ENCODE assay signal across 1 cellular context in genomic region chrX:103524747-103525146, GRCh38.
TF ChIP-seq lines count a peak whose summit lies in the region.

No MANE protein-coding gene starts in this region.

TF ChIP-seq in HEK293, 187 proteins besides CTCF, POLR2A, EP300 and RAD21 (continued from another document and continues in another):
- TF ChIP-seq AEBP2 (tag by site-specific recombination; IDR thresholded peaks at IDR 0.05; ENCODE audit: borderline replicate concordance) (0 out of 2 replicates have a peak, but pooled peaks have one; percentile 36), ZEB2 (tag by site-specific recombination; IDR thresholded peaks at IDR 0.05) (no peak), ZNF692 (tag by site-specific recombination; IDR thresholded peaks at IDR 0.05) (no peak), ZNF184 (tag by site-specific recombination; IDR thresholded peaks at IDR 0.05) (no peak), ZBTB1 (tag by site-specific recombination; IDR thresholded peaks at IDR 0.05) (no peak), ZNF664 (tag by site-specific recombination; IDR thresholded peaks at IDR 0.05) (peak; percentile 60; the same call in 1 of the 2 replicates), BCL11B (tag by site-specific recombination; IDR thresholded peaks at IDR 0.05; ENCODE audit: low read depth) (no peak), ZNF561 (tag by site-specific recombination; IDR thresholded peaks at IDR 0.05; ENCODE audit: borderline replicate concordance) (no peak), ZNF473 (tag by site-specific recombination; IDR thresholded peaks at IDR 0.05) (no peak), ZNF133 (tag by site-specific recombination; IDR thresholded peaks at IDR 0.05) (no peak), ZNF140 (tag by site-specific recombination; IDR thresholded peaks at IDR 0.05) (peak; percentile 78; the same call in 1 of the 2 replicates), PRDM10 (tag by site-specific recombination; IDR thresholded peaks at IDR 0.05) (no peak), ZNF571 (tag by site-specific recombination; IDR thresholded peaks at IDR 0.05) (no peak), ZNF747 (tag by site-specific recombination; IDR thresholded peaks at IDR 0.05) (no peak), ZNF18 (tag by site-specific recombination; IDR thresholded peaks at IDR 0.05) (no peak), ZFP69B (tag by site-specific recombination; IDR thresholded peaks at IDR 0.05) (no peak), ELK4 (IDR thresholded peaks at IDR 0.05; ENCODE audit: borderline replicate concordance, low read depth, low read length) (no peak), ZNF138 (tag by site-specific recombination; IDR thresholded peaks at IDR 0.05; ENCODE audit: borderline replicate concordance) (no peak), WT1 (tag by site-specific recombination; IDR thresholded peaks at IDR 0.05) (no peak), ZSCAN5A (tag by site-specific recombination; IDR thresholded peaks at IDR 0.05) (no peak), SETDB1 (IDR thresholded peaks at IDR 0.05; ENCODE audit: insufficient read length, low read length) (no peak), ZSCAN23 (tag by site-specific recombination; IDR thresholded peaks at IDR 0.05) (no peak), ZNF239 (tag by site-specific recombination; IDR thresholded peaks at IDR 0.05) (no peak), ZNF366 (tag by site-specific recombination; conservative IDR thresholded peaks at IDR 0.05) (no peak), ZNF555 (tag by site-specific recombination; conservative IDR thresholded peaks at IDR 0.05) (peak; percentile 92), ZNF707 (tag by site-specific recombination; IDR thresholded peaks at IDR 0.05) (no peak), ZNF311 (tag by site-specific recombination; IDR thresholded peaks at IDR 0.05; ENCODE audit: borderline replicate concordance) (no peak), ZNF362 (tag by site-specific recombination; IDR thresholded peaks at IDR 0.05) (no peak), ZNF433 (tag by site-specific recombination; IDR thresholded peaks at IDR 0.05; ENCODE audit: low read depth) (peak; percentile 82), SCRT1 (tag by site-specific recombination; IDR thresholded peaks at IDR 0.05; ENCODE audit: borderline replicate concordance) (no peak), ZNF624 (tag by site-specific recombination; IDR thresholded peaks at IDR 0.05) (no peak), HOXC10 (CRISPR knock-in tag; IDR thresholded peaks at IDR 0.05) (no peak), ZNF558 (tag by site-specific recombination; IDR thresholded peaks at IDR 0.05) (peak; percentile 52; the same call in 1 of the 2 replicates), ZNF274 (IDR thresholded peaks at IDR 0.05; ENCODE audit: low read length) (no peak), ZNF274 (tag by site-specific recombination; IDR thresholded peaks at IDR 0.05; ENCODE audit: borderline replicate concordance) (no peak), ZNF248 (tag by site-specific recombination; IDR thresholded peaks at IDR 0.05) (no peak), ZFP41 (tag by site-specific recombination; IDR thresholded peaks at IDR 0.05; ENCODE audit: borderline replicate concordance) (no peak), ZBTB8A (tag by site-specific recombination; IDR thresholded peaks at IDR 0.05) (peak; percentile 58; the same call in 1 of the 2 replicates), ZNF404 (tag by site-specific recombination; IDR thresholded peaks at IDR 0.05) (no peak), HIC1 (tag by site-specific recombination; IDR thresholded peaks at IDR 0.05) (no peak), ZNF792 (tag by site-specific recombination; IDR thresholded peaks at IDR 0.05) (no peak), ZNF785 (tag by site-specific recombination; IDR thresholded peaks at IDR 0.05) (no peak), TSHZ1 (tag by site-specific recombination; IDR thresholded peaks at IDR 0.05; ENCODE audit: borderline replicate concordance) (no peak; the same call in 1 of the 2 replicates), KLF1 (tag by site-specific recombination; IDR thresholded peaks at IDR 0.05) (no peak), KLF10 (tag by site-specific recombination; IDR thresholded peaks at IDR 0.05) (no peak), ZNF449 (tag by site-specific recombination; IDR thresholded peaks at IDR 0.05) (no peak)
